1 cellular context compared by ENCODE assay signal in the genomic region with DNA sequence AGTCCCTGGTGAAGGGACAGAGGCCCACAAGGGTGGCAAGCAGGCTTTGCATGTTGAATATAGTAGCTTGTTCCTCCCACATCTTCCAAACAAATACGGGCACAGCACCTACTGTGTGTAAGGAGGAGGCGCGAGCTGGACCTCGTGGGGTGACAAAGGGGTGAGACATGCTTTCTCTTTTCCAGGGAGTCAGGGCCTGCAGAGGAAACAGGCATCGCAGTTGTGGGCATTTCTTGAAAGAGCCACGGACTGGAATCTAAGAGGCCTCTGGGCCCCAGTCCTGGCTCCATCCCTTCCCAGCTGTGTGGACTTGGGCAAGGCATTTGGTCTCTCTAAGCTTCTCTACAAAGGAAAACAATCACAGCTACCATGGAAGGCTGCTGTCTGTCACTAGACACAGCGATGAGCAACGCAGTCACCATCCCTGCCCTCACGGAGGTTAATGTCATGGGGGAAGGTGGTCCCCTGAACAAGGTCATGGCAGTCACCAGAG.
TF ChIP-seq lines count a peak whose summit lies in the region.

No MANE protein-coding gene starts in this region.

TF ChIP-seq in GM23338, 12 proteins besides CTCF, POLR2A, EP300 and RAD21:
- TF ChIP-seq, protein P1, sequence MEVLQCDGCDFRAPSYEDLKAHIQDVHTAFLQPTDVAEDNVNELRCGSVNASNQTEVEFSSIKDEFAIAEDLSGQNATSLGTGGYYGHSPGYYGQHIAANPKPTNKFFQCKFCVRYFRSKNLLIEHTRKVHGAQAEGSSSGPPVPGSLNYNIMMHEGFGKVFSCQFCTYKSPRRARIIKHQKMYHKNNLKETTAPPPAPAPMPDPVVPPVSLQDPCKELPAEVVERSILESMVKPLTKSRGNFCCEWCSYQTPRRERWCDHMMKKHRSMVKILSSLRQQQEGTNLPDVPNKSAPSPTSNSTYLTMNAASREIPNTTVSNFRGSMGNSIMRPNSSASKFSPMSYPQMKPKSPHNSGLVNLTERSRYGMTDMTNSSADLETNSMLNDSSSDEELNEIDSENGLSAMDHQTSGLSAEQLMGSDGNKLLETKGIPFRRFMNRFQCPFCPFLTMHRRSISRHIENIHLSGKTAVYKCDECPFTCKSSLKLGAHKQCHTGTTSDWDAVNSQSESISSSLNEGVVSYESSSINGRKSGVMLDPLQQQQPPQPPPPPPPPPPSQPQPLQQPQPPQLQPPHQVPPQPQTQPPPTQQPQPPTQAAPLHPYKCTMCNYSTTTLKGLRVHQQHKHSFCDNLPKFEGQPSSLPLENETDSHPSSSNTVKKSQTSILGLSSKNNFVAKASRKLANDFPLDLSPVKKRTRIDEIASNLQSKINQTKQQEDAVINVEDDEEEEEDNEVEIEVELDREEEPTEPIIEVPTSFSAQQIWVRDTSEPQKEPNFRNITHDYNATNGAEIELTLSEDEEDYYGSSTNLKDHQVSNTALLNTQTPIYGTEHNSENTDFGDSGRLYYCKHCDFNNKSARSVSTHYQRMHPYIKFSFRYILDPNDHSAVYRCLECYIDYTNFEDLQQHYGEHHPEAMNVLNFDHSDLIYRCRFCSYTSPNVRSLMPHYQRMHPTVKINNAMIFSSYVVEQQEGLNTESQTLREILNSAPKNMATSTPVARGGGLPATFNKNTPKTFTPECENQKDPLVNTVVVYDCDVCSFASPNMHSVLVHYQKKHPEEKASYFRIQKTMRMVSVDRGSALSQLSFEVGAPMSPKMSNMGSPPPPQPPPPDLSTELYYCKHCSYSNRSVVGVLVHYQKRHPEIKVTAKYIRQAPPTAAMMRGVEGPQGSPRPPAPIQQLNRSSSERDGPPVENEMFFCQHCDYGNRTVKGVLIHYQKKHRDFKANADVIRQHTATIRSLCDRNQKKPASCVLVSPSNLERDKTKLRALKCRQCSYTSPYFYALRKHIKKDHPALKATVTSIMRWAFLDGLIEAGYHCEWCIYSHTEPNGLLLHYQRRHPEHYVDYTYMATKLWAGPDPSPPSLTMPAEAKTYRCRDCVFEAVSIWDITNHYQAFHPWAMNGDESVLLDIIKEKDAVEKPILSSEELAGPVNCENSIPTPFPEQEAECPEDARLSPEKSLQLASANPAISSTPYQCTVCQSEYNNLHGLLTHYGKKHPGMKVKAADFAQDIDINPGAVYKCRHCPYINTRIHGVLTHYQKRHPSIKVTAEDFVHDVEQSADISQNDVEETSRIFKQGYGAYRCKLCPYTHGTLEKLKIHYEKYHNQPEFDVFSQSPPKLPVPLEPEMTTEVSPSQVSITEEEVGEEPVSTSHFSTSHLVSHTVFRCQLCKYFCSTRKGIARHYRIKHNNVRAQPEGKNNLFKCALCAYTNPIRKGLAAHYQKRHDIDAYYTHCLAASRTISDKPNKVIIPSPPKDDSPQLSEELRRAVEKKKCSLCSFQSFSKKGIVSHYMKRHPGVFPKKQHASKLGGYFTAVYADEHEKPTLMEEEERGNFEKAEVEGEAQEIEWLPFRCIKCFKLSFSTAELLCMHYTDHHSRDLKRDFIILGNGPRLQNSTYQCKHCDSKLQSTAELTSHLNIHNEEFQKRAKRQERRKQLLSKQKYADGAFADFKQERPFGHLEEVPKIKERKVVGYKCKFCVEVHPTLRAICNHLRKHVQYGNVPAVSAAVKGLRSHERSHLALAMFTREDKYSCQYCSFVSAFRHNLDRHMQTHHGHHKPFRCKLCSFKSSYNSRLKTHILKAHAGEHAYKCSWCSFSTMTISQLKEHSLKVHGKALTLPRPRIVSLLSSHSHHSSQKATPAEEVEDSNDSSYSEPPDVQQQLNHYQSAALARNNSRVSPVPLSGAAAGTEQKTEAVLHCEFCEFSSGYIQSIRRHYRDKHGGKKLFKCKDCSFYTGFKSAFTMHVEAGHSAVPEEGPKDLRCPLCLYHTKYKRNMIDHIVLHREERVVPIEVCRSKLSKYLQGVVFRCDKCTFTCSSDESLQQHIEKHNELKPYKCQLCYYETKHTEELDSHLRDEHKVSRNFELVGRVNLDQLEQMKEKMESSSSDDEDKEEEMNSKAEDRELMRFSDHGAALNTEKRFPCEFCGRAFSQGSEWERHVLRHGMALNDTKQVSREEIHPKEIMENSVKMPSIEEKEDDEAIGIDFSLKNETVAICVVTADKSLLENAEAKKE (CRISPR knock-in tag; IDR thresholded peaks at IDR 0.05): no peak
- TF ChIP-seq EZH2phosphoT487 (IDR thresholded peaks at IDR 0.05; ENCODE audit: unreplicated experiment) (no peak), NANOG (IDR thresholded peaks at IDR 0.05; ENCODE audit: borderline replicate concordance) (no peak), ZNF114 (CRISPR knock-in tag; IDR thresholded peaks at IDR 0.05) (no peak), POLR2AphosphoS5 (IDR thresholded peaks at IDR 0.05; ENCODE audit: low read depth) (no peak), ZNF331 (CRISPR knock-in tag; IDR thresholded peaks at IDR 0.05; ENCODE audit: low read depth) (no peak), EZH2 (IDR thresholded peaks at IDR 0.05; ENCODE audit: low read depth, unreplicated experiment) (no peak), STAT1 (IDR thresholded peaks at IDR 0.05; ENCODE audit: unreplicated experiment) (no peak), JUNB (IDR thresholded peaks at IDR 0.05; ENCODE audit: unreplicated experiment) (no peak), CREB1 (CRISPR knock-in tag; IDR thresholded peaks at IDR 0.05; ENCODE audit: low read depth) (no peak)
- TF ChIP-seq, protein P2, sequence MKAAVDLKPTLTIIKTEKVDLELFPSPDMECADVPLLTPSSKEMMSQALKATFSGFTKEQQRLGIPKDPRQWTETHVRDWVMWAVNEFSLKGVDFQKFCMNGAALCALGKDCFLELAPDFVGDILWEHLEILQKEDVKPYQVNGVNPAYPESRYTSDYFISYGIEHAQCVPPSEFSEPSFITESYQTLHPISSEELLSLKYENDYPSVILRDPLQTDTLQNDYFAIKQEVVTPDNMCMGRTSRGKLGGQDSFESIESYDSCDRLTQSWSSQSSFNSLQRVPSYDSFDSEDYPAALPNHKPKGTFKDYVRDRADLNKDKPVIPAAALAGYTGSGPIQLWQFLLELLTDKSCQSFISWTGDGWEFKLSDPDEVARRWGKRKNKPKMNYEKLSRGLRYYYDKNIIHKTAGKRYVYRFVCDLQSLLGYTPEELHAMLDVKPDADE (IDR thresholded peaks at IDR 0.05): no peak
- TF ChIP-seq, protein P3, sequence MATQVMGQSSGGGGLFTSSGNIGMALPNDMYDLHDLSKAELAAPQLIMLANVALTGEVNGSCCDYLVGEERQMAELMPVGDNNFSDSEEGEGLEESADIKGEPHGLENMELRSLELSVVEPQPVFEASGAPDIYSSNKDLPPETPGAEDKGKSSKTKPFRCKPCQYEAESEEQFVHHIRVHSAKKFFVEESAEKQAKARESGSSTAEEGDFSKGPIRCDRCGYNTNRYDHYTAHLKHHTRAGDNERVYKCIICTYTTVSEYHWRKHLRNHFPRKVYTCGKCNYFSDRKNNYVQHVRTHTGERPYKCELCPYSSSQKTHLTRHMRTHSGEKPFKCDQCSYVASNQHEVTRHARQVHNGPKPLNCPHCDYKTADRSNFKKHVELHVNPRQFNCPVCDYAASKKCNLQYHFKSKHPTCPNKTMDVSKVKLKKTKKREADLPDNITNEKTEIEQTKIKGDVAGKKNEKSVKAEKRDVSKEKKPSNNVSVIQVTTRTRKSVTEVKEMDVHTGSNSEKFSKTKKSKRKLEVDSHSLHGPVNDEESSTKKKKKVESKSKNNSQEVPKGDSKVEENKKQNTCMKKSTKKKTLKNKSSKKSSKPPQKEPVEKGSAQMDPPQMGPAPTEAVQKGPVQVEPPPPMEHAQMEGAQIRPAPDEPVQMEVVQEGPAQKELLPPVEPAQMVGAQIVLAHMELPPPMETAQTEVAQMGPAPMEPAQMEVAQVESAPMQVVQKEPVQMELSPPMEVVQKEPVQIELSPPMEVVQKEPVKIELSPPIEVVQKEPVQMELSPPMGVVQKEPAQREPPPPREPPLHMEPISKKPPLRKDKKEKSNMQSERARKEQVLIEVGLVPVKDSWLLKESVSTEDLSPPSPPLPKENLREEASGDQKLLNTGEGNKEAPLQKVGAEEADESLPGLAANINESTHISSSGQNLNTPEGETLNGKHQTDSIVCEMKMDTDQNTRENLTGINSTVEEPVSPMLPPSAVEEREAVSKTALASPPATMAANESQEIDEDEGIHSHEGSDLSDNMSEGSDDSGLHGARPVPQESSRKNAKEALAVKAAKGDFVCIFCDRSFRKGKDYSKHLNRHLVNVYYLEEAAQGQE (IDR thresholded peaks at IDR 0.05; ENCODE audit: unreplicated experiment): no peak
